20 cellular contexts compared by ENCODE assay signal in genomic region chr3:3636815-3637214, GRCh38.
DNase-seq lines count a peak whose midpoint lies in the region; ATAC-seq, FAIRE-seq and TF ChIP-seq lines count a peak whose summit lies in the region.
"Had no signal": no experiment of that assay in that cellular context is flagged by ENCODE, and none has a peak within 500 bp of the region (broad histone marks: within the 10 kb centered on the region; RNA-seq: fewer than 3 reads in every experiment).

No MANE protein-coding gene starts in this region.

- TF ChIP-seq POLR2A in prostate gland (IDR thresholded peaks at IDR 0.05) (no peak), body of pancreas (IDR thresholded peaks at IDR 0.05) (no peak)

- no peak for FAIRE-seq in small intestine (lab: Jason Lieb, UNC)
- FAIRE-seq: K562 had no signal

- H3K27me3 Mint-ChIP-seq in activated CD4-positive, alpha-beta memory T cell treated with anti-CD3 and anti-CD28 coated beads, Interleukin-2, amount 10 ng/mL, durations not matched to agents 7 days and 5 days: no peaks in the 10 kb centered on the region
- H3K27me3 Mint-ChIP-seq: CD4-positive, alpha-beta T cell had no signal

- H3K4me1 Mint-ChIP-seq in activated CD4-positive, alpha-beta memory T cell treated with anti-CD3 and anti-CD28 coated beads, Interleukin-2, amount 10 ng/mL, durations not matched to agents 7 days and 5 days: no peaks in the 10 kb centered on the region

- CTCF ChIA-PET in activated CD4-positive, alpha-beta memory T cell treated with anti-CD3 and anti-CD28 coated beads, Interleukin-2, amount 10 ng/mL, durations not matched to agents 7 days and 5 days (lab: Charles Lee): no interaction called here

- H3K4me3 ChIP-seq in prostate gland: no peak overlapping the region
- no peak overlapping the region for H3K4me3 ChIP-seq in body of pancreas
- no peak overlapping the region for H3K4me3 ChIP-seq in small intestine (ENCODE audit: low read depth in 1 of 2, low read length in 2 of 2)
- H3K4me3 ChIP-seq: GM23248, K562, Peyer's patch, SJCRH30 had no signal

- no peak for TF ChIP-seq CTCF in VCaP (conservative IDR thresholded peaks at IDR 0.05)
- TF ChIP-seq CTCF in prostate gland (IDR thresholded peaks at IDR 0.05): no peak
- no peak for TF ChIP-seq CTCF in body of pancreas (IDR thresholded peaks at IDR 0.05)

- POLR2A ChIA-PET in activated CD4-positive, alpha-beta memory T cell treated with anti-CD3 and anti-CD28 coated beads, Interleukin-2, amount 10 ng/mL, durations not matched to agents 7 days and 5 days (lab: Charles Lee): no interaction called here

- no peaks in the 10 kb centered on the region for H3K27me3 ChIP-seq in prostate gland (replicated peaks; ENCODE audit: insufficient read depth)
- H3K27me3 ChIP-seq in body of pancreas: no peaks in the 10 kb centered on the region
- no peaks in the 10 kb centered on the region for H3K27me3 ChIP-seq in small intestine (ENCODE audit: control insufficient read depth in 2 of 2, insufficient read depth in 2 of 2, low read length in 2 of 2)
- H3K27me3 ChIP-seq: Peyer's patch, SJCRH30 had no signal

- DNase-seq in G401 (ENCODE audit: low spot score) (peak; percentile 18), epithelial cell of prostate (ENCODE audit: low read depth, low spot score) (peak; percentile 63), prostate gland (ENCODE audit: low spot score) (peak; percentile 55), body of pancreas (no peak), small intestine (no peak)
- DNase-seq in activated CD4-positive, alpha-beta memory T cell treated with anti-CD3 and anti-CD28 coated beads, Interleukin-2, amount 10 ng/mL, durations not matched to agents 7 days and 5 days: no peak
- DNase-seq in NK-92 treated with Interleukin-12 subunit alpha and Interleukin-12 subunit beta, amount 100 ng/mL, for 24 hours (lab: John Stamatoyannopoulos, UW): no peak
- DNase-seq: ACHN; CD4-positive, alpha-beta T cell; DMS79 treated with DMSO at 0.1 percent for 48 hours; GM23248; NCI-H1092 treated with DMSO at 0.1 percent for 48 hours; NCI-H187; NCI-H446; NCI-H748 treated with DMSO at 0.1 percent for 48 hours; Peyer's patch; SJCRH30 had no signal

- intact Hi-C loops in prostate gland (cut with DNase I) (no loop called here), body of pancreas (cut with DNase I) (no loop called here)

- H3K9me3 Mint-ChIP-seq in activated CD4-positive, alpha-beta memory T cell treated with anti-CD3 and anti-CD28 coated beads, Interleukin-2, amount 10 ng/mL, durations not matched to agents 7 days and 5 days: no peaks in the 10 kb centered on the region
- H3K9me3 Mint-ChIP-seq: CD4-positive, alpha-beta T cell had no signal

- H3K9me3 ChIP-seq in prostate gland (no peaks in the 10 kb centered on the region), body of pancreas (no peaks in the 10 kb centered on the region), small intestine (ENCODE audit: control insufficient read depth, low read depth) (no peaks in the 10 kb centered on the region)
- H3K9me3 ChIP-seq: Peyer's patch, SJCRH30 had no signal

- H3K36me3 ChIP-seq in prostate gland: no peaks in the 10 kb centered on the region
- no peaks in the 10 kb centered on the region for H3K36me3 ChIP-seq in body of pancreas (replicated peaks in 1 of 2; ENCODE audit: insufficient read depth in 1 of 2, low read depth in 2 of 2)
- H3K36me3 ChIP-seq in small intestine (ENCODE audit: control insufficient read depth in 2 of 2, insufficient read depth in 2 of 2, low read length in 2 of 2): no peaks in the 10 kb centered on the region
- H3K36me3 ChIP-seq: Peyer's patch, SJCRH30 had no signal

- no peaks in the 10 kb centered on the region for H3K36me3 Mint-ChIP-seq in activated CD4-positive, alpha-beta memory T cell treated with anti-CD3 and anti-CD28 coated beads, Interleukin-2, amount 10 ng/mL, durations not matched to agents 7 days and 5 days (ENCODE audit: low read depth)

- H3K4me1 ChIP-seq in prostate gland (replicated peaks) (no peaks in the 10 kb centered on the region), body of pancreas (no peaks in the 10 kb centered on the region), small intestine (ENCODE audit: control insufficient read depth in 2 of 2, insufficient read depth in 1 of 2, low read depth in 1 of 2, low read length in 1 of 2) (no peaks in the 10 kb centered on the region)
- H3K4me1 ChIP-seq: Peyer's patch, SJCRH30 had no signal

- in situ Hi-C loops in G401 (cut with HindIII; ENCODE audit: low sequenced_read_pairs): no loop called here

- no peak for ATAC-seq in body of pancreas
- ATAC-seq: K562 had no signal

- H3K27ac ChIP-seq in VCaP (peak overlapping the region; percentile 50), epithelial cell of prostate (peak overlapping the region; percentile 4), prostate gland (no peak overlapping the region), body of pancreas (no peak overlapping the region), small intestine (ENCODE audit: low read depth in 1 of 2, low read length in 1 of 2) (no peak overlapping the region)
- H3K27ac ChIP-seq: GM23248, HL-60, Peyer's patch, SJCRH30 had no signal

- no peak overlapping the region for H3K4me3 Mint-ChIP-seq in activated CD4-positive, alpha-beta memory T cell treated with anti-CD3 and anti-CD28 coated beads, Interleukin-2, amount 10 ng/mL, durations not matched to agents 7 days and 5 days
- H3K4me3 Mint-ChIP-seq: CD4-positive, alpha-beta T cell had no signal

- no peak overlapping the region for H3K27ac Mint-ChIP-seq in activated CD4-positive, alpha-beta memory T cell treated with anti-CD3 and anti-CD28 coated beads, Interleukin-2, amount 10 ng/mL, durations not matched to agents 7 days and 5 days
- H3K27ac Mint-ChIP-seq: CD4-positive, alpha-beta T cell had no signal

- 15% methylated on average over 2 of the region's 2 CpGs for WGBS in prostate gland
- WGBS in body of pancreas, 2 donors: 62 to 68% methylated on average over 2 of the region's 2 CpGs
- WGBS in small intestine, 3 donors: 80 to 91% (median 86%) methylated on average over 2 of the region's 2 CpGs

Comparison
In these comparisons a context has a peak if more than half of its experiments do, and no peak if none do; other contexts are left out.
1. DNase-seq: peak in G401 (single experiment), epithelial cell of prostate (single experiment) and prostate gland (single experiment); none in activated CD4-positive, alpha-beta memory T cell treated with anti-CD3 and anti-CD28 coated beads, Interleukin-2, amount 10 ng/mL, durations not matched to agents 7 days and 5 days (single experiment), body of pancreas (0 of 4), NK-92 treated with Interleukin-12 subunit alpha and Interleukin-12 subunit beta, amount 100 ng/mL, for 24 hours (single experiment) and small intestine (single experiment).
2. H3K27ac ChIP-seq: peak in VCaP (single experiment) and epithelial cell of prostate (single experiment); none in prostate gland (0 of 2), body of pancreas (0 of 4) and small intestine (0 of 2).